8 cellular contexts compared by ENCODE assay signal in genomic region chr1:112673589-112674439, GRCh38. TPM values are rescaled to one million over a fixed set of nuclear protein-coding genes. Genes with fewer than 3 reads are reported as not detected.
A peak's percentile ranks its signal among the peaks of the same experiment; 100 is the strongest.
DNase-seq lines count a peak whose midpoint lies in the region; ATAC-seq and TF ChIP-seq lines count a peak whose summit lies in the region.

No MANE protein-coding gene starts in this region.

- no peaks in the 10 kb centered on the region for H3K9me3 ChIP-seq in mucosa of rectum (ENCODE audit: control insufficient read depth in 2 of 2, low read length in 2 of 2)
- H3K9me3 ChIP-seq in uterus = no peaks in the 10 kb centered on the region

- TF ChIP-seq CTCF in epithelial cell of esophagus (IDR thresholded peaks at IDR 0.05; ENCODE audit: insufficient read depth, low read depth, low read length, missing control alignments) (peak; percentile 62), uterus (IDR thresholded peaks at IDR 0.05) (peak in 3 of 4 experiments; percentile 40 to 60 (median 42))

- H3K27me3 ChIP-seq in mucosa of rectum (ENCODE audit: control insufficient read depth in 2 of 2, insufficient read depth in 2 of 2, low read length in 2 of 2) (no peaks in the 10 kb centered on the region), uterus (no peaks in the 10 kb centered on the region)

- H3K4me1 ChIP-seq in mucosa of rectum (ENCODE audit: control insufficient read depth in 2 of 2, insufficient read depth in 2 of 2, low read length in 2 of 2) (peaks cover 16 to 21% of the 10 kb centered on the region in 2 donors), uterus (peaks cover 0 to 4% of the 10 kb centered on the region in 2 donors)

- TF ChIP-seq POLR2A in uterus (IDR thresholded peaks at IDR 0.05) = no peak

- H3K9ac ChIP-seq in mucosa of rectum (ENCODE audit: low read depth in 1 of 2, low read length in 2 of 2) = peak overlapping the region; percentile 72 to 95

- peak; percentile 2 for ATAC-seq in HG03342 (IDR thresholded peaks at IDR 0.05; ENCODE audit: unreplicated experiment)

- intact Hi-C loops in uterus (cut with DNase I; ENCODE audit: low total_unique reads) = no loop called here

- peaks cover 29 to 35% of the 10 kb centered on the region in 2 donors for H3K36me3 ChIP-seq in mucosa of rectum (ENCODE audit: control insufficient read depth in 2 of 2, insufficient read depth in 2 of 2, low read length in 2 of 2)
- H3K36me3 ChIP-seq in uterus = no peaks in the 10 kb centered on the region

- H3K4me3 ChIP-seq in epithelial cell of esophagus (ENCODE audit: low read length) (peak overlapping the region; percentile 92), mucosa of rectum (ENCODE audit: low read length in 2 of 2) (peak overlapping the region; percentile 79 to 83), uterus (peak overlapping the region; percentile 66 to 82)

- DNase-seq in SIG-M5 treated with dmso at 0.1 percent for 504 hours (lab: John Stamatoyannopoulos, UW; ENCODE audit: unreplicated experiment) = peak; percentile 49
- no peak for DNase-seq in SIG-M5 (lab: John Stamatoyannopoulos, UW)
- DNase-seq in SW480 (ENCODE audit: low spot score) = peak; percentile 60
- DNase-seq in epithelial cell of esophagus (ENCODE audit: low read depth) = peak; percentile 58
- DNase-seq in uterus = no peak
- no peak for DNase-seq in NCI-H1436 (lab: John Stamatoyannopoulos, UW)

- peak overlapping the region; percentile 93 to 94 for H3K27ac ChIP-seq in mucosa of rectum (ENCODE audit: low read depth in 2 of 2, low read length in 2 of 2)
- H3K27ac ChIP-seq in uterus = peak overlapping the region; percentile 94 to 96

RNA-seq across cellular contexts. Expression of gene MOV10, which starts 0.6 kb away (rescaled TPM):
- total RNA-seq in uterus = 10 to 100 TPM; 10.3 to 91.9 (median 55.5) TPM

RNA-seq across cellular contexts. Expression of gene RHOC, which starts 33.1 kb away (rescaled TPM):
- total RNA-seq in uterus = 100 to 1,000 TPM; 176 to 314 (median 279) TPM

RNA-seq across cellular contexts. Expression of gene PPM1J, which starts 41.3 kb away (rescaled TPM):
- total RNA-seq in uterus = 1 to 10 TPM in 2 of 4 donors, under 1 TPM in 1, not detected in 1; 0.90 to 4.2 (median 2.6) TPM

RNA-seq across cellular contexts. Expression of gene CAPZA1, which starts 54.2 kb away (rescaled TPM):
- 100 to 1,000 TPM in 3 of 4 donors, 10 to 100 TPM in 1; 60.6 to 503 (median 151) TPM for total RNA-seq in uterus

RNA-seq across cellular contexts. Expression of gene ST7L, which starts 54.9 kb away (rescaled TPM):
- total RNA-seq in uterus = 10 to 100 TPM; 16.5 to 37.1 (median 27.8) TPM

Comparison
In these comparisons a context has a peak if more than half of its experiments do, and no peak if none do; other contexts are left out.
1. DNase-seq: peak in SIG-M5 treated with dmso at 0.1 percent for 504 hours (single experiment), SW480 (single experiment) and epithelial cell of esophagus (single experiment); none in SIG-M5 (single experiment), uterus (0 of 2) and NCI-H1436 (single experiment).
2. Peak in every context shown above with its lines, with median percentiles within 50 percentile points of each other: H3K4me3 ChIP-seq.